30 cellular contexts compared by ENCODE assay signal in genomic region chr10:96261132-96261531, GRCh38. TPM values are rescaled to one million over a fixed set of nuclear protein-coding genes. Genes with fewer than 3 reads are reported as not detected.
A peak's percentile ranks its signal among the peaks of the same experiment; 100 is the strongest.
DNase-seq lines count a peak whose midpoint lies in the region; FAIRE-seq and TF ChIP-seq lines count a peak whose summit lies in the region.
"Had no signal": no experiment of that assay in that cellular context is flagged by ENCODE, and none has a peak within 500 bp of the region (broad histone marks: within the 10 kb centered on the region; RNA-seq: fewer than 3 reads in every experiment).

No MANE protein-coding gene starts in this region.

- peak; percentile 52 for FAIRE-seq in GM19239 (lab: Jason Lieb, UNC)
- FAIRE-seq: RCC 7860 had no signal

- intact Hi-C loops in colonic mucosa (cut with DNase I) (no loop called here), transverse colon (cut with DNase I; ENCODE audit: low total_unique reads) (no loop called here)

- peaks cover 15% of the 10 kb centered on the region for H3K4me1 Mint-ChIP-seq in endodermal cell
- H3K4me1 Mint-ChIP-seq: CD8-positive, alpha-beta memory T cell had no signal

- in situ Hi-C loops in transverse colon (cut with MboI; ENCODE audit: low pct_ligation_motif_present in 1 of 4, low pct_unique_long_range_greater_than_20kb in 1 of 4, low sequenced_read_pairs in 3 of 4), result no loop called here

- CTCF ChIA-PET in HEK293T (lab: Yijun Ruan, JAX), result no interaction called here

- peaks cover 97% of the 10 kb centered on the region for H4K20me1 ChIP-seq in OCI-LY3 (ENCODE audit: insufficient read depth, low read length)

- no peak overlapping the region for H3K27ac Mint-ChIP-seq in endodermal cell
- H3K27ac Mint-ChIP-seq: CD8-positive, alpha-beta memory T cell; H9; HFFc6; T-helper 1 cell treated with Interleukin-12 subunit alpha and Interleukin-12 subunit beta and Interleukin-4 antibody, amounts not matched to agents 30 μg/mL and 1 μg/mL, for 36 hours had no signal

- no peaks in the 10 kb centered on the region for H3K27me3 ChIP-seq in OCI-LY3 (ENCODE audit: low read depth, low read length)
- no peaks in the 10 kb centered on the region for H3K27me3 ChIP-seq in colonic mucosa
- H3K27me3 ChIP-seq in transverse colon, result no peaks in the 10 kb centered on the region
- peaks cover 23% of the 10 kb centered on the region for H3K27me3 ChIP-seq in endodermal cell (ENCODE audit: control insufficient read depth, insufficient read depth, low read length, poor library complexity, severe bottlenecking)

- POLR2A ChIA-PET in HEK293T (lab: Yijun Ruan, JAX), result no interaction called here

- TF ChIP-seq POLR2A in transverse colon (IDR thresholded peaks at IDR 0.05), result no peak

- no peaks in the 10 kb centered on the region for H3K9me3 Mint-ChIP-seq in endodermal cell
- H3K9me3 Mint-ChIP-seq: H9; HFFc6; T-helper 1 cell treated with Interleukin-12 subunit alpha and Interleukin-12 subunit beta and Interleukin-4 antibody, amounts not matched to agents 30 μg/mL and 1 μg/mL, for 36 hours had no signal

- no peaks in the 10 kb centered on the region for H3K9me3 ChIP-seq in OCI-LY3 (ENCODE audit: insufficient read depth, low read length)
- H3K9me3 ChIP-seq in colonic mucosa, result no peaks in the 10 kb centered on the region
- H3K9me3 ChIP-seq in transverse colon, result no peaks in the 10 kb centered on the region
- no peaks in the 10 kb centered on the region for H3K9me3 ChIP-seq in endodermal cell (ENCODE audit: control insufficient read depth, low read length)

- H3K9ac ChIP-seq in OCI-LY3 (ENCODE audit: low read length), result no peak overlapping the region
- no peak overlapping the region for H3K9ac ChIP-seq in colonic mucosa (ENCODE audit: low read depth in 2 of 2, low read length in 2 of 2)
- no peak overlapping the region for H3K9ac ChIP-seq in endodermal cell (ENCODE audit: extremely low read depth, low read length, poor library complexity, severe bottlenecking)
- H3K9ac ChIP-seq: GM23248 had no signal

- peak overlapping the region; percentile 49 for H3K4me2 ChIP-seq in OCI-LY3 (ENCODE audit: low read length)

- H3K4me3 Mint-ChIP-seq in endodermal cell, result no peak overlapping the region
- H3K4me3 Mint-ChIP-seq: CD8-positive, alpha-beta memory T cell; H9; HFFc6; T-helper 1 cell treated with Interleukin-12 subunit alpha and Interleukin-12 subunit beta and Interleukin-4 antibody, amounts not matched to agents 30 μg/mL and 1 μg/mL, for 36 hours had no signal

- H3K79me2 ChIP-seq in OCI-LY3 (ENCODE audit: low read length), result peaks cover 100% of the 10 kb centered on the region

- H3K36me3 Mint-ChIP-seq in endodermal cell (ENCODE audit: low read depth), result no peaks in the 10 kb centered on the region
- H3K36me3 Mint-ChIP-seq: CD8-positive, alpha-beta memory T cell had no signal

- H3K27me3 Mint-ChIP-seq in endodermal cell (ENCODE audit: insufficient read depth), result peaks cover 16% of the 10 kb centered on the region

- H3K36me3 ChIP-seq in OCI-LY3 (replicated peaks; ENCODE audit: low read depth, low read length), result peaks cover 64% of the 10 kb centered on the region
- H3K36me3 ChIP-seq in colonic mucosa, result no peaks in the 10 kb centered on the region
- no peaks in the 10 kb centered on the region for H3K36me3 ChIP-seq in transverse colon
- no peaks in the 10 kb centered on the region for H3K36me3 ChIP-seq in endodermal cell (ENCODE audit: control insufficient read depth, insufficient read depth, low read length)

- H3K4me1 ChIP-seq in OCI-LY3 (ENCODE audit: low read length) (peaks cover 83% of the 10 kb centered on the region), colonic mucosa (no peaks in the 10 kb centered on the region), transverse colon (peaks cover 2 to 44% (median 22%) of the 10 kb centered on the region in 4 donors), endodermal cell (ENCODE audit: control insufficient read depth, insufficient read depth, low read length) (peaks cover 4% of the 10 kb centered on the region)

- H3K27ac ChIP-seq in OCI-LY3 (ENCODE audit: low read length) (no peak overlapping the region), colonic mucosa (peak overlapping the region; percentile 61), transverse colon (peak overlapping the region in 3 of 4 donors; percentile 69 to 72 (median 70)), endodermal cell (ENCODE audit: low read depth, low read length) (no peak overlapping the region)
- H3K27ac ChIP-seq: GM23248, SK-N-MC had no signal

- WGBS in transverse colon (ENCODE audit: low coverage in 1 of 2), 2 donors, result 69 to 82% methylated on average over 2 of the region's 2 CpGs
- WGBS in endodermal cell (ENCODE audit: insufficient coverage in 1 of 2, insufficient read length in 1 of 2), 2 experiments, result 89 to 100% methylated on average over 1 of the region's 2 CpGs

- TF ChIP-seq CTCF in OCI-LY3 (IDR thresholded peaks at IDR 0.05; ENCODE audit: low read depth, low read length) (no peak), colonic mucosa (IDR thresholded peaks at IDR 0.05) (no peak), transverse colon (IDR thresholded peaks at IDR 0.05) (no peak), endodermal cell (conservative IDR thresholded peaks at IDR 0.05) (no peak)

- no peak overlapping the region for H3K4me3 ChIP-seq in OCI-LY3 (ENCODE audit: low read length)
- H3K4me3 ChIP-seq in colonic mucosa, result no peak overlapping the region
- no peak overlapping the region for H3K4me3 ChIP-seq in transverse colon
- H3K4me3 ChIP-seq in endodermal cell (ENCODE audit: low read length), result no peak overlapping the region
- H3K4me3 ChIP-seq: GM23248, SK-N-MC had no signal

- H2AFZ ChIP-seq in OCI-LY3 (ENCODE audit: low read depth, low read length), result no peak overlapping the region
- H2AFZ ChIP-seq: GM23248 had no signal

- TF ChIP-seq EP300 in transverse colon (IDR thresholded peaks at IDR 0.05; ENCODE audit: low read depth), result no peak

- DNase-seq in GM19239 (ENCODE audit: insufficient read length, low spot score), result no peak
- no peak for DNase-seq in colonic mucosa
- no peak for DNase-seq in transverse colon
- no peak for DNase-seq in HEK293T (ENCODE audit: extremely low spot score)
- DNase-seq in endodermal cell, result no peak
- DNase-seq in T-helper 2 cell, result no peak
- DNase-seq: CD8-positive, alpha-beta memory T cell; DMS 273 treated with DMSO at 0.1 percent for 48 hours; DMS79; GM23248; H9; HFFc6; MV-4-11; NCI-H1105 treated with DMSO at 0.1 percent for 48 hours; NCI-H146; NCI-H1930; NCI-H2107; NCI-H2227 treated with DMSO at 0.1 percent for 48 hours; NCI-H510A; NCI-H69; SIG-M5; SW 1271 had no signal

TF ChIP-seq in HEK293T, 16 proteins besides CTCF, POLR2A, EP300 and RAD21:
- TF ChIP-seq NFRKB (IDR thresholded peaks at IDR 0.05) (no peak), SUZ12 (IDR thresholded peaks at IDR 0.05) (no peak), SP1 (IDR thresholded peaks at IDR 0.05) (no peak), TARDBP (IDR thresholded peaks at IDR 0.05) (no peak), FOXA1 (IDR thresholded peaks at IDR 0.05) (no peak), ZNF384 (IDR thresholded peaks at IDR 0.05) (no peak), ARNT (IDR thresholded peaks at IDR 0.05) (no peak), FOXM1 (IDR thresholded peaks at IDR 0.05; ENCODE audit: borderline replicate concordance) (no peak), LEF1 (IDR thresholded peaks at IDR 0.05; ENCODE audit: borderline replicate concordance) (no peak), BHLHE40 (IDR thresholded peaks at IDR 0.05; ENCODE audit: borderline replicate concordance) (no peak), CTBP1 (IDR thresholded peaks at IDR 0.05; ENCODE audit: borderline replicate concordance) (no peak)
- TF ChIP-seq, protein P1, sequence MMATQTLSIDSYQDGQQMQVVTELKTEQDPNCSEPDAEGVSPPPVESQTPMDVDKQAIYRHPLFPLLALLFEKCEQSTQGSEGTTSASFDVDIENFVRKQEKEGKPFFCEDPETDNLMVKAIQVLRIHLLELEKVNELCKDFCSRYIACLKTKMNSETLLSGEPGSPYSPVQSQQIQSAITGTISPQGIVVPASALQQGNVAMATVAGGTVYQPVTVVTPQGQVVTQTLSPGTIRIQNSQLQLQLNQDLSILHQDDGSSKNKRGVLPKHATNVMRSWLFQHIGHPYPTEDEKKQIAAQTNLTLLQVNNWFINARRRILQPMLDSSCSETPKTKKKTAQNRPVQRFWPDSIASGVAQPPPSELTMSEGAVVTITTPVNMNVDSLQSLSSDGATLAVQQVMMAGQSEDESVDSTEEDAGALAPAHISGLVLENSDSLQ (IDR thresholded peaks at IDR 0.05), result no peak

RNA-seq across cellular contexts. Expression of gene BLNK, which starts 10.2 kb away (rescaled TPM):
- total RNA-seq in colonic mucosa, result 10 to 100 TPM; 13.5 to 24.0 TPM
- 10 to 100 TPM in 2 of 4 donors, 1 to 10 TPM in 2; 5.6 to 21.8 (median 12.0) TPM for total RNA-seq in transverse colon
- not detected for total RNA-seq in endodermal cell
- not detected for polyA plus RNA-seq in endodermal cell (2013, experiment 1 of 2)
- polyA plus RNA-seq in endodermal cell (2013, experiment 2 of 2), result not detected
- total RNA-seq: A673; CD8-positive, alpha-beta memory T cell; GM23248; H9; HFFc6; LHCN-M2 had no signal
- polyA plus RNA-seq: CD8-positive, alpha-beta memory T cell; GM23248 had no signal

RNA-seq across cellular contexts. Expression of gene DNTT, which starts 43.1 kb away (rescaled TPM):
- total RNA-seq in colonic mucosa (not detected), transverse colon (not detected), endodermal cell (not detected)
- polyA plus RNA-seq in endodermal cell (2013, experiment 1 of 2), result not detected
- not detected for polyA plus RNA-seq in endodermal cell (2013, experiment 2 of 2)
- total RNA-seq: A673; CD8-positive, alpha-beta memory T cell; GM23248; H9; HFFc6; LHCN-M2; MCF 10A had no signal
- polyA plus RNA-seq: CD14-positive monocyte; CD8-positive, alpha-beta memory T cell; GM23248 had no signal

Comparison
In these comparisons a context has a peak if more than half of its experiments do, and no peak if none do; other contexts are left out.
1. H3K27ac ChIP-seq: peak in colonic mucosa (single experiment) and transverse colon (3 of 4); none in OCI-LY3 (single experiment) and endodermal cell (single experiment).
2. RNA of gene BLNK, which starts 10.2 kb away (total RNA-seq): 13.5 to 24.0 TPM in colonic mucosa and 5.6 to 21.8 TPM in transverse colon; not detected in endodermal cell; every median in the first group is over 4 times any median in the second.